12 cellular contexts compared by ENCODE assay signal in genomic region chr15:47505712-47506542, GRCh38.
A peak's percentile ranks its signal among the peaks of the same experiment; 100 is the strongest.
DNase-seq lines count a peak whose midpoint lies in the region; ATAC-seq and TF ChIP-seq lines count a peak whose summit lies in the region.
"Had no signal": no experiment of that assay in that cellular context is flagged by ENCODE, and none has a peak within 500 bp of the region (broad histone marks: within the 10 kb centered on the region; RNA-seq: fewer than 3 reads in every experiment).

No MANE protein-coding gene starts in this region.

- peak; percentile 74 for DNase-seq in A673 (ENCODE audit: low spot score)
- peak; percentile 81 for DNase-seq in MV-4-11 (lab: John Stamatoyannopoulos, UW)
- DNase-seq in ascending aorta (ENCODE audit: low spot score in 2 of 2) = no peak
- peak in 36 of 42 donors; percentile 6 to 91 (median 58) for DNase-seq in head of caudate nucleus
- DNase-seq in Caco-2 = no peak
- DNase-seq in UCSD-AML1 (lab: John Stamatoyannopoulos, UW; ENCODE audit: unreplicated experiment) = no peak
- no peak for DNase-seq in foreskin melanocyte
- DNase-seq: effector CD8-positive, alpha-beta T cell; KBM-7; left colon had no signal

- no TSS peak for BruUV-seq in A673 (replicated peaks; lab: Mats Ljungman, UMichigan)
- no TSS peak for BruUV-seq in Caco-2 (replicated peaks; lab: Mats Ljungman, UMichigan)

- H3K4me1 ChIP-seq in A673 (ENCODE audit: insufficient read depth, low read length, poor library complexity, severe bottlenecking) = peaks cover 29% of the 10 kb centered on the region
- peaks cover 4 to 15% of the 10 kb centered on the region in 2 donors for H3K4me1 ChIP-seq in ascending aorta
- no peaks in the 10 kb centered on the region for H3K4me1 ChIP-seq in Caco-2

- ATAC-seq in HG03378 (IDR thresholded peaks at IDR 0.05; ENCODE audit: unreplicated experiment) = no peak
- ATAC-seq: left colon, Panc1 had no signal

- no peaks in the 10 kb centered on the region for H3K4me1 Mint-ChIP-seq in Caco-2 (ENCODE audit: low read depth, unreplicated experiment)

- POLR2A ChIA-PET in A673 (lab: Charles Lee; ENCODE audit: low non-redundant PET) = no interaction called here
- POLR2A ChIA-PET in Caco-2 (lab: Charles Lee) = no interaction called here

- intact Hi-C loops in A673 (cut with micrococcal nuclease; ENCODE audit: unreplicated experiment) (no loop called here), ascending aorta (cut with DNase I) (no loop called here), head of caudate nucleus (cut with DNase I) (no loop called here), Caco-2 (cut with micrococcal nuclease; ENCODE audit: unreplicated experiment) (no loop called here)

- H3K36me3 ChIP-seq in A673 (ENCODE audit: insufficient read depth, low read length, poor library complexity, severe bottlenecking) (no peaks in the 10 kb centered on the region), ascending aorta (no peaks in the 10 kb centered on the region), Caco-2 (ENCODE audit: control insufficient read depth, insufficient read depth, low read length) (no peaks in the 10 kb centered on the region)

- H3K36me3 Mint-ChIP-seq in Caco-2 (ENCODE audit: insufficient read depth, unreplicated experiment) = no peaks in the 10 kb centered on the region

- H3K27ac ChIP-seq in A673 (ENCODE audit: low read depth, low read length, poor library complexity, severe bottlenecking) (peak overlapping the region; percentile 56), ascending aorta (peak overlapping the region; percentile 38 to 60)

- TF ChIP-seq CTCF in A673 (conservative IDR thresholded peaks at IDR 0.05; ENCODE audit: low read depth, low read length) (no peak), ascending aorta (IDR thresholded peaks at IDR 0.05) (no peak), Caco-2 (IDR thresholded peaks at IDR 0.05; ENCODE audit: insufficient read depth in 1 of 2, low read depth in 1 of 2, low read length in 1 of 2, severe bottlenecking in 1 of 2, unreplicated experiment in 1 of 2) (no peak)

- peaks cover 6% of the 10 kb centered on the region for H3K27me3 Mint-ChIP-seq in Caco-2 (ENCODE audit: insufficient read depth, unreplicated experiment)

- CTCF ChIA-PET in A673 (lab: Charles Lee) (interaction anchor here (1.5 kb wide), 1 partner anchor 34 kb away, joined by 6 read pairs; no protein-coding TSS in a partner anchor), Caco-2 (lab: Charles Lee) (no interaction called here)

- H3K9me3 Mint-ChIP-seq in Caco-2 (ENCODE audit: unreplicated experiment) = peaks cover 6% of the 10 kb centered on the region

- H3K27ac Mint-ChIP-seq in Caco-2 (ENCODE audit: unreplicated experiment) = no peak overlapping the region

- no peak overlapping the region for H3K4me3 Mint-ChIP-seq in Caco-2 (ENCODE audit: unreplicated experiment)

- H3K9me3 ChIP-seq in A673 (ENCODE audit: low read depth, low read length, poor library complexity, severe bottlenecking) (no peaks in the 10 kb centered on the region), ascending aorta (no peaks in the 10 kb centered on the region), Caco-2 (no peaks in the 10 kb centered on the region)

- H3K4me3 ChIP-seq in A673 (ENCODE audit: low read depth, low read length, poor library complexity, severe bottlenecking) (no peak overlapping the region), ascending aorta (peak overlapping the region in 1 of 2 donors; percentile 19), Caco-2 (ENCODE audit: low read depth, low read length) (no peak overlapping the region)

- H3K27me3 ChIP-seq in A673 (replicated peaks; ENCODE audit: insufficient read depth, low read depth, low read length, poor library complexity) = no peaks in the 10 kb centered on the region
- H3K27me3 ChIP-seq in ascending aorta = no peaks in the 10 kb centered on the region
- H3K27me3 ChIP-seq in Caco-2 (replicated peaks; ENCODE audit: control insufficient read depth, insufficient read depth, low read length) = no peaks in the 10 kb centered on the region

Comparison
In these comparisons a context has a peak if more than half of its experiments do, and no peak if none do; other contexts are left out.
1. DNase-seq: peak in A673 (single experiment), MV-4-11 (single experiment) and head of caudate nucleus (36 of 42); none in ascending aorta (0 of 2), Caco-2 (0 of 2), UCSD-AML1 (single experiment) and foreskin melanocyte (single experiment).